8 cellular contexts compared by ENCODE assay signal in genomic region chr7:129923709-129924108, GRCh38. TPM values are rescaled to one million over a fixed set of nuclear protein-coding genes. Genes with fewer than 3 reads are reported as not detected.
A peak's percentile ranks its signal among the peaks of the same experiment; 100 is the strongest.
DNase-seq lines count a peak whose midpoint lies in the region; ATAC-seq, FAIRE-seq and TF ChIP-seq lines count a peak whose summit lies in the region.

No MANE protein-coding gene starts in this region.

- peaks cover 16% of the 10 kb centered on the region for H3K4me1 Mint-ChIP-seq in activated T-helper 2 cell treated with anti-CD3 and anti-CD28 coated beads, Interferon-gamma antibody, Interleukin-2, Interleukin-4, amounts not matched to agents 10 μg/mL and 5 μg/mL and 100 μg/mL, durations not matched to agents 14 hours and 24 hours and 36 hours (ENCODE audit: low read depth)
- H3K4me1 Mint-ChIP-seq in naive thymus-derived CD4-positive, alpha-beta T cell: peaks cover 11 to 66% (median 55%) of the 10 kb centered on the region in 7 donors

- H3K4me1 ChIP-seq in naive thymus-derived CD4-positive, alpha-beta T cell (ENCODE audit: control insufficient read depth in 2 of 2, insufficient read depth in 2 of 2, low read length in 2 of 2): peaks cover 0 to 10% of the 10 kb centered on the region in 2 donors

- intact Hi-C loops in activated T-helper 2 cell treated with anti-CD3 and anti-CD28 coated beads, Interferon-gamma antibody, Interleukin-2, Interleukin-4, amounts not matched to agents 10 μg/mL and 5 μg/mL and 100 μg/mL, durations not matched to agents 14 hours and 24 hours and 36 hours (cut with micrococcal nuclease): no loop called here
- intact Hi-C loops in naive thymus-derived CD4-positive, alpha-beta T cell (cut with micrococcal nuclease): no loop called here

- H3K36me3 Mint-ChIP-seq in activated T-helper 2 cell treated with anti-CD3 and anti-CD28 coated beads, Interferon-gamma antibody, Interleukin-2, Interleukin-4, amounts not matched to agents 10 μg/mL and 5 μg/mL and 100 μg/mL, durations not matched to agents 14 hours and 24 hours and 36 hours (ENCODE audit: low read depth): peaks cover 13% of the 10 kb centered on the region
- H3K36me3 Mint-ChIP-seq in naive thymus-derived CD4-positive, alpha-beta T cell: peaks cover 3 to 31% (median 14%) of the 10 kb centered on the region in 5 donors

- H3K27me3 Mint-ChIP-seq in activated T-helper 2 cell treated with anti-CD3 and anti-CD28 coated beads, Interferon-gamma antibody, Interleukin-2, Interleukin-4, amounts not matched to agents 10 μg/mL and 5 μg/mL and 100 μg/mL, durations not matched to agents 14 hours and 24 hours and 36 hours (ENCODE audit: low read depth): no peaks in the 10 kb centered on the region
- no peaks in the 10 kb centered on the region for H3K27me3 Mint-ChIP-seq in naive thymus-derived CD4-positive, alpha-beta T cell

- peak overlapping the region; percentile 43 for H3K27ac Mint-ChIP-seq in activated T-helper 2 cell treated with anti-CD3 and anti-CD28 coated beads, Interferon-gamma antibody, Interleukin-2, Interleukin-4, amounts not matched to agents 10 μg/mL and 5 μg/mL and 100 μg/mL, durations not matched to agents 14 hours and 24 hours and 36 hours
- peak overlapping the region in 7 of 9 donors; percentile 8 to 64 (median 46) for H3K27ac Mint-ChIP-seq in naive thymus-derived CD4-positive, alpha-beta T cell

- H3K4me3 ChIP-seq in naive thymus-derived CD4-positive, alpha-beta T cell (ENCODE audit: low read length): no peak overlapping the region

- peak; percentile 74 for FAIRE-seq in H54 (lab: Jason Lieb, UNC)

- H3K9me3 ChIP-seq in naive thymus-derived CD4-positive, alpha-beta T cell (ENCODE audit: control insufficient read depth in 2 of 3, low read length in 3 of 3): no peaks in the 10 kb centered on the region

- H3K27me3 ChIP-seq in naive thymus-derived CD4-positive, alpha-beta T cell (ENCODE audit: control insufficient read depth in 2 of 2, insufficient read depth in 2 of 2, low read length in 2 of 2): no peaks in the 10 kb centered on the region

- H3K9me3 Mint-ChIP-seq in activated T-helper 2 cell treated with anti-CD3 and anti-CD28 coated beads, Interferon-gamma antibody, Interleukin-2, Interleukin-4, amounts not matched to agents 10 μg/mL and 5 μg/mL and 100 μg/mL, durations not matched to agents 14 hours and 24 hours and 36 hours: no peaks in the 10 kb centered on the region
- no peaks in the 10 kb centered on the region for H3K9me3 Mint-ChIP-seq in naive thymus-derived CD4-positive, alpha-beta T cell

- ATAC-seq in naive thymus-derived CD4-positive, alpha-beta T cell: no peak
- no peak for ATAC-seq in GM21367 (IDR thresholded peaks at IDR 0.05; ENCODE audit: unreplicated experiment)

- POLR2A ChIA-PET in naive thymus-derived CD4-positive, alpha-beta T cell (lab: Charles Lee): no interaction called here

- TF ChIP-seq POLR2A in H54 (IDR thresholded peaks at IDR 0.05; ENCODE audit: low read depth, low read length): no peak

- H3K27ac ChIP-seq in naive thymus-derived CD4-positive, alpha-beta T cell (ENCODE audit: low read depth, low read length): no peak overlapping the region

- CTCF ChIA-PET in naive thymus-derived CD4-positive, alpha-beta T cell (lab: Charles Lee): no interaction called here

- DNase-seq in GM03348 (ENCODE audit: low spot score): peak; percentile 71
- DNase-seq in H54 (ENCODE audit: insufficient read length, low spot score): peak; percentile 24
- no peak for DNase-seq in activated T-helper 2 cell treated with anti-CD3 and anti-CD28 coated beads, Interferon-gamma antibody, Interleukin-2, Interleukin-4, amounts not matched to agents 10 μg/mL and 5 μg/mL and 100 μg/mL, durations not matched to agents 14 hours and 24 hours and 36 hours (ENCODE audit: low spot score)
- no peak for DNase-seq in naive thymus-derived CD4-positive, alpha-beta T cell
- no peak for DNase-seq in NCI-H187 treated with DMSO at 0.1 percent for 48 hours (lab: John Stamatoyannopoulos, UW)
- DNase-seq in NCI-H2029 treated with DMSO at 0.1 percent for 48 hours (lab: John Stamatoyannopoulos, UW): no peak
- DNase-seq in stimulated activated CD4-positive, alpha-beta T cell treated with anti-CD3 and anti-CD28 coated beads, Interleukin-4, amount 100 ng/mL, for 1 hour: no peak

- no peaks in the 10 kb centered on the region for H3K36me3 ChIP-seq in naive thymus-derived CD4-positive, alpha-beta T cell (ENCODE audit: control insufficient read depth in 2 of 3, insufficient read depth in 3 of 3, low read length in 3 of 3)

- H3K4me3 Mint-ChIP-seq in activated T-helper 2 cell treated with anti-CD3 and anti-CD28 coated beads, Interferon-gamma antibody, Interleukin-2, Interleukin-4, amounts not matched to agents 10 μg/mL and 5 μg/mL and 100 μg/mL, durations not matched to agents 14 hours and 24 hours and 36 hours (ENCODE audit: low read depth): no peak overlapping the region
- H3K4me3 Mint-ChIP-seq in naive thymus-derived CD4-positive, alpha-beta T cell: peak overlapping the region in 6 of 10 donors; percentile 2 to 50 (median 27)

RNA-seq across cellular contexts. Expression of gene UBE2H, which starts 29.1 kb away (rescaled TPM):
- 16.4 and 23.9 TPM in 2 replicates for total RNA-seq in activated T-helper 2 cell treated with anti-CD3 and anti-CD28 coated beads, Interferon-gamma antibody, Interleukin-2, Interleukin-4, amounts not matched to agents 10 μg/mL and 5 μg/mL and 100 μg/mL, durations not matched to agents 14 hours and 24 hours and 36 hours
- 10 to 100 TPM; 32.0 to 69.2 (median 49.1) TPM for total RNA-seq in naive thymus-derived CD4-positive, alpha-beta T cell
- 10 to 100 TPM; 40.3 to 53.9 TPM for polyA plus RNA-seq in naive thymus-derived CD4-positive, alpha-beta T cell

Comparison
In these comparisons a context has a peak if more than half of its experiments do, and no peak if none do; other contexts are left out.
1. DNase-seq: peak in GM03348 (single experiment) and H54 (single experiment); none in activated T-helper 2 cell treated with anti-CD3 and anti-CD28 coated beads, Interferon-gamma antibody, Interleukin-2, Interleukin-4, amounts not matched to agents 10 μg/mL and 5 μg/mL and 100 μg/mL, durations not matched to agents 14 hours and 24 hours and 36 hours (single experiment), naive thymus-derived CD4-positive, alpha-beta T cell (0 of 9), NCI-H187 treated with DMSO at 0.1 percent for 48 hours (single experiment), NCI-H2029 treated with DMSO at 0.1 percent for 48 hours (single experiment) and stimulated activated CD4-positive, alpha-beta T cell treated with anti-CD3 and anti-CD28 coated beads, Interleukin-4, amount 100 ng/mL, for 1 hour (single experiment).